Comparison of ENCODE assay signal across 27 cellular contexts in the genomic region with DNA sequence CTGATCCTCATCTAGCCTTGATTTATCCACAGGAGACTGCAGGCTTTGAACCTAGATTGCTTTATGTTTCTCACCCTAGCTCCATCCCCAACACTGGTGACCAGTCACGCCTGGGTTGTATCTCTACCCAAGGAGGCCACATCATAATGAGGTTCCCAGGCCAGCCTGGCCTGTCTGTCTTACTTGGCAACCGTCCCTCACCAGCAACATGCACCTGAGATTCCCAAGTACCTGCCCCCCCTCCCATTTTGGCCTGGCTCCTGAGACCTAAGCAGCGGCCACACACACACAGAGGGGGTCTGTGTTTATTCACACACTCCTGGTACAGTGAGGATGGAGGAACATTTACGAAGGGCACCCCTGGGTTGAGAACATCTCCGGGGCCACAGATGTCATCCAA. TPM values are rescaled to one million over a fixed set of nuclear protein-coding genes. Genes with fewer than 3 reads are reported as not detected.
DNase-seq lines count a peak whose midpoint lies in the region; ATAC-seq, FAIRE-seq and TF ChIP-seq lines count a peak whose summit lies in the region.
"Had no signal": no experiment of that assay in that cellular context is flagged by ENCODE, and none has a peak within 500 bp of the region (broad histone marks: within the 10 kb centered on the region; RNA-seq: fewer than 3 reads in every experiment).

No MANE protein-coding gene starts in this region.

- DNase-seq in HepG2 (ENCODE audit: low spot score) (no peak), right lobe of liver (no peak), natural killer cell (no peak), kidney tubule cell (ENCODE audit: low spot score) (no peak), NCI-H1105 treated with DMSO at 0.1 percent for 48 hours (lab: John Stamatoyannopoulos, UW) (no peak)
- no peak for DNase-seq in activated T-helper 1 cell treated with anti-CD3 and anti-CD28 coated beads, Interleukin-12 subunit alpha, Interleukin-12 subunit beta, Interleukin-2, Interleukin-4 antibody, amounts not matched to agents 30 ng/mL and 10 ng/mL and 1 ng/mL, durations not matched to agents 14 hours and 24 hours and 36 hours (ENCODE audit: low spot score)
- DNase-seq: activated CD4-positive, alpha-beta memory T cell treated with anti-CD3 and anti-CD28 coated beads for 36 hours; activated CD4-positive, CD25-positive, alpha-beta regulatory T cell; activated naive CD4-positive, alpha-beta T cell treated with Interleukin-2 at 50 U/mL for 16 hours; Kasumi-1; mucosa of descending colon; NCI-H1048; NCI-H2029 treated with DMSO at 0.1 percent for 48 hours; NCI-H446; NK-92 treated with Interleukin-12 subunit alpha and Interleukin-12 subunit beta, amount 100 ng/mL, for 24 hours; Peyer's patch; SJCRH30; testis had no signal

- no peak overlapping the region for H3K27ac Mint-ChIP-seq in activated T-helper 1 cell treated with anti-CD3 and anti-CD28 coated beads, Interleukin-12 subunit alpha, Interleukin-12 subunit beta, Interleukin-2, Interleukin-4 antibody, amounts not matched to agents 30 ng/mL and 10 ng/mL and 1 ng/mL, durations not matched to agents 14 hours and 24 hours and 36 hours
- H3K27ac Mint-ChIP-seq in natural killer cell, result no peak overlapping the region
- H3K27ac Mint-ChIP-seq: activated CD4-positive, alpha-beta memory T cell treated with anti-CD3 and anti-CD28 coated beads for 36 hours had no signal

- H3K27me3 ChIP-seq in HepG2 (ENCODE audit: control insufficient read depth in 1 of 2, insufficient read depth in 2 of 2, low read length in 2 of 2) (peaks cover 3 to 27% of the 10 kb centered on the region in 2 experiments), right lobe of liver (no peaks in the 10 kb centered on the region)
- H3K27me3 ChIP-seq: pancreas, SJCRH30, testis had no signal

- H4K20me1 ChIP-seq in HepG2 (ENCODE audit: insufficient read depth, low read length), result peaks cover 12% of the 10 kb centered on the region; the same call in 1 of the 2 replicates

- H3K4me3 ChIP-seq in HepG2 (replicated peaks in 1 of 3; ENCODE audit: insufficient read depth in 1 of 3, low read depth in 2 of 3, low read length in 3 of 3), result no peak overlapping the region
- no peak overlapping the region for H3K4me3 ChIP-seq in right lobe of liver
- H3K4me3 ChIP-seq: HAP-1, mucosa of descending colon, SJCRH30, testis had no signal

- peak overlapping the region; percentile 21 for H3K4me3 Mint-ChIP-seq in activated T-helper 1 cell treated with anti-CD3 and anti-CD28 coated beads, Interleukin-12 subunit alpha, Interleukin-12 subunit beta, Interleukin-2, Interleukin-4 antibody, amounts not matched to agents 30 ng/mL and 10 ng/mL and 1 ng/mL, durations not matched to agents 14 hours and 24 hours and 36 hours
- H3K4me3 Mint-ChIP-seq in natural killer cell, result peak overlapping the region; percentile 78
- H3K4me3 Mint-ChIP-seq: activated CD4-positive, alpha-beta memory T cell treated with anti-CD3 and anti-CD28 coated beads for 36 hours had no signal

- peaks cover 30% of the 10 kb centered on the region for H3K4me1 Mint-ChIP-seq in activated T-helper 1 cell treated with anti-CD3 and anti-CD28 coated beads, Interleukin-12 subunit alpha, Interleukin-12 subunit beta, Interleukin-2, Interleukin-4 antibody, amounts not matched to agents 30 ng/mL and 10 ng/mL and 1 ng/mL, durations not matched to agents 14 hours and 24 hours and 36 hours (ENCODE audit: low read depth)
- H3K4me1 Mint-ChIP-seq in natural killer cell, result peaks cover 18 to 28% of the 10 kb centered on the region in 2 donors

- no peak for FAIRE-seq in HepG2 (lab: Jason Lieb, UNC)
- FAIRE-seq: colon, endometrium, HTR-8/SVneo, pancreas had no signal

- peaks cover 1% of the 10 kb centered on the region for H3K79me2 ChIP-seq in HepG2 (ENCODE audit: insufficient read depth, low read length)

- in situ Hi-C loops in HepG2 (cut with HindIII; ENCODE audit: extremely low pct_ligation_motif_present, low pct_unique_long_range_greater_than_20kb), result no loop called here

- intact Hi-C loops in HepG2 (cut with micrococcal nuclease; ENCODE audit: unreplicated experiment) (no loop called here), right lobe of liver (cut with DNase I) (no loop called here), natural killer cell (cut with micrococcal nuclease) (no loop called here)
- intact Hi-C loops in activated T-helper 1 cell treated with anti-CD3 and anti-CD28 coated beads, Interleukin-12 subunit alpha, Interleukin-12 subunit beta, Interleukin-2, Interleukin-4 antibody, amounts not matched to agents 30 ng/mL and 10 ng/mL and 1 ng/mL, durations not matched to agents 14 hours and 24 hours and 36 hours (cut with micrococcal nuclease), result no loop called here

- POLR2A ChIA-PET in HepG2 (lab: Yijun Ruan, JAX), result no interaction called here

- TF ChIP-seq EP300 in HepG2 (IDR thresholded peaks at IDR 0.05; ENCODE audit: low read depth in 2 of 2, low read length in 2 of 2) (no peak), HepG2 (CRISPR knock-in tag; IDR thresholded peaks at IDR 0.05; ENCODE audit: borderline replicate concordance) (no peak)

- H3K9me3 ChIP-seq in HepG2 (ENCODE audit: low read length) (no peaks in the 10 kb centered on the region), right lobe of liver (no peaks in the 10 kb centered on the region)
- H3K9me3 ChIP-seq: HAP-1, mucosa of descending colon, pancreas, Peyer's patch, SJCRH30, testis had no signal

- no peak for TF ChIP-seq RAD21 in HepG2 (CRISPR knock-in tag; IDR thresholded peaks at IDR 0.05)

- TSS peak; percentile 41 for BruUV-seq in HepG2 (replicated peaks; lab: Mats Ljungman, UMichigan)

- H3K36me3 Mint-ChIP-seq in activated T-helper 1 cell treated with anti-CD3 and anti-CD28 coated beads, Interleukin-12 subunit alpha, Interleukin-12 subunit beta, Interleukin-2, Interleukin-4 antibody, amounts not matched to agents 30 ng/mL and 10 ng/mL and 1 ng/mL, durations not matched to agents 14 hours and 24 hours and 36 hours (ENCODE audit: low read depth), result peaks cover 8% of the 10 kb centered on the region
- H3K36me3 Mint-ChIP-seq in natural killer cell, result no peaks in the 10 kb centered on the region

- TF ChIP-seq POLR2A in HepG2 (IDR thresholded peaks at IDR 0.05; ENCODE audit: insufficient read depth in 1 of 2, low read depth in 2 of 2, low read length in 2 of 2), result no peak
- no peak for TF ChIP-seq POLR2A in right lobe of liver (IDR thresholded peaks at IDR 0.05)

- H2AFZ ChIP-seq in HepG2 (ENCODE audit: low read length), result no peak overlapping the region

- no peak overlapping the region for H3K9ac ChIP-seq in HepG2 (ENCODE audit: insufficient read depth, low read depth, low read length)

- 0 out of 5 replicates have a peak, but pooled peaks cover 0 to 1% of the 10 kb centered on the region in 2 experiments for H3K36me3 ChIP-seq in HepG2 (replicated peaks in 1 of 2; ENCODE audit: control insufficient read depth in 1 of 2, insufficient read depth in 2 of 2, low read length in 2 of 2)
- no peaks in the 10 kb centered on the region for H3K36me3 ChIP-seq in right lobe of liver
- H3K36me3 ChIP-seq: HAP-1, pancreas, Peyer's patch, SJCRH30 had no signal

- no peak for TF ChIP-seq CTCF in HepG2 (CRISPR knock-in tag; IDR thresholded peaks at IDR 0.05)
- TF ChIP-seq CTCF in right lobe of liver (IDR thresholded peaks at IDR 0.05), result no peak
- no peak for TF ChIP-seq CTCF in natural killer cell (IDR thresholded peaks at IDR 0.05)

- ATAC-seq in HepG2 (no peak), right lobe of liver (no peak), natural killer cell (no peak), GM18858 (IDR thresholded peaks at IDR 0.05; ENCODE audit: unreplicated experiment) (no peak), HG02885 (IDR thresholded peaks at IDR 0.05; ENCODE audit: poor library complexity, unreplicated experiment) (no peak)
- ATAC-seq: pancreas had no signal

- WGBS in HepG2 (ENCODE audit: low lambda C conversion rate), result 85% methylated on average over 4 of the region's 5 CpGs
- WGBS in right lobe of liver (ENCODE audit: insufficient coverage, low coverage, low lambda C conversion rate, missing lambda C conversion rate), result 95% methylated on average over 4 of the region's 5 CpGs

- no peaks in the 10 kb centered on the region for H3K9me3 Mint-ChIP-seq in activated T-helper 1 cell treated with anti-CD3 and anti-CD28 coated beads, Interleukin-12 subunit alpha, Interleukin-12 subunit beta, Interleukin-2, Interleukin-4 antibody, amounts not matched to agents 30 ng/mL and 10 ng/mL and 1 ng/mL, durations not matched to agents 14 hours and 24 hours and 36 hours
- H3K9me3 Mint-ChIP-seq in natural killer cell, result no peaks in the 10 kb centered on the region
- H3K9me3 Mint-ChIP-seq: activated CD4-positive, alpha-beta memory T cell treated with anti-CD3 and anti-CD28 coated beads for 36 hours had no signal

- H3K4me1 ChIP-seq in HepG2 (ENCODE audit: insufficient read depth, low read length) (peaks cover 24% of the 10 kb centered on the region), right lobe of liver (peaks cover 0 to 19% (median 0%) of the 10 kb centered on the region in 4 donors)
- H3K4me1 ChIP-seq: pancreas had no signal

- CTCF ChIA-PET in HepG2 (lab: Yijun Ruan, JAX; ENCODE audit: low intra/inter-chr PET ratio, low total read pairs), result no interaction called here

- no peak overlapping the region for H3K4me2 ChIP-seq in HepG2 (ENCODE audit: low read depth, low read length)

- H3K27ac ChIP-seq in HepG2 (ENCODE audit: extremely low read length, insufficient read depth, low read length), result no peak overlapping the region
- no peak overlapping the region for H3K27ac ChIP-seq in right lobe of liver
- H3K27ac ChIP-seq: pancreas, Peyer's patch, SJCRH30, testis had no signal

- peaks cover 34% of the 10 kb centered on the region for H3K27me3 Mint-ChIP-seq in activated T-helper 1 cell treated with anti-CD3 and anti-CD28 coated beads, Interleukin-12 subunit alpha, Interleukin-12 subunit beta, Interleukin-2, Interleukin-4 antibody, amounts not matched to agents 30 ng/mL and 10 ng/mL and 1 ng/mL, durations not matched to agents 14 hours and 24 hours and 36 hours (ENCODE audit: insufficient read depth)
- peaks cover 0 to 13% of the 10 kb centered on the region in 2 donors for H3K27me3 Mint-ChIP-seq in natural killer cell (ENCODE audit: low read depth in 2 of 2)

RNA-seq across cellular contexts. Expression of a gene that starts 2.4 kb away (rescaled TPM):
- total RNA-seq in HepG2 (2016; rRNA removed; fragmentation: Illumina TruSeq; extraction: Trizol) (0.27 TPM in 1 of 2 replicates, not detected in the other), right lobe of liver (under 1 TPM in 3 of 6 experiments, not detected in 3; 0.21 to 0.42 (median 0.24) TPM), natural killer cell (under 1 TPM in 2 of 3 donors, not detected in 1; 0.71 to 0.82 TPM)
- total RNA-seq in HepG2 (2016; cell fraction: cytosol; rRNA removed; fragmentation: Illumina TruSeq; extraction: Trizol; ENCODE audit: low read depth), result not detected in 2 replicates
- 0.09 and 0.27 TPM in 2 replicates for total RNA-seq in HepG2 (2016; cell fraction: insoluble cytoplasmic fraction; rRNA removed; fragmentation: Illumina TruSeq; extraction: Trizol)
- 0.34 and 0.72 TPM in 2 replicates for total RNA-seq in HepG2 (2016; cell fraction: membrane; rRNA removed; fragmentation: Illumina TruSeq; extraction: Trizol)
- total RNA-seq in HepG2 (2016; cell fraction: nucleus; rRNA removed; fragmentation: Illumina TruSeq; extraction: Trizol), result not detected in 2 replicates
- polyA plus RNA-seq in HepG2 (2011; rRNA removed), result 0.04 and 0.12 TPM in 2 replicates
- polyA plus RNA-seq in HepG2 (2011; cell fraction: cytosol; rRNA removed), result 0.07 and 0.08 TPM in 2 replicates
- 0.09 and 0.16 TPM in 2 replicates for polyA plus RNA-seq in HepG2 (2011; cell fraction: nucleus; rRNA removed)
- not detected in 2 replicates for polyA plus RNA-seq in HepG2 (2012)
- 0.95 and 1.1 TPM in 2 replicates for polyA plus RNA-seq in HepG2 (2016; cell fraction: cytosol; fragmentation: Illumina TruSeq; extraction: Trizol; ENCODE audit: low read depth)
- not detected in 2 replicates for polyA plus RNA-seq in HepG2 (2016; cell fraction: insoluble cytoplasmic fraction; fragmentation: Illumina TruSeq; extraction: Trizol; ENCODE audit: low read depth)
- 1.00 and 1.2 TPM in 2 replicates for polyA plus RNA-seq in HepG2 (2016; cell fraction: membrane; fragmentation: Illumina TruSeq; extraction: Trizol; ENCODE audit: low read depth)
- polyA plus RNA-seq in HepG2 (2016; cell fraction: nucleus; fragmentation: Illumina TruSeq; extraction: Trizol; ENCODE audit: insufficient read depth, low read depth), result 0.46 and 0.47 TPM in 2 replicates
- polyA minus RNA-seq in HepG2 (2011; rRNA and poly(A)+ RNA removed; ENCODE audit: low replicate concordance), result 7.5 TPM in 1 of 2 replicates, not detected in the other
- polyA minus RNA-seq in HepG2 (2011; cell fraction: cytosol; rRNA and poly(A)+ RNA removed), result 0.44 TPM in 1 of 2 replicates, not detected in the other
- not detected in 2 replicates for polyA minus RNA-seq in HepG2 (2011; cell fraction: nucleus; rRNA and poly(A)+ RNA removed)
- 0.15 and 0.52 TPM in 2 replicates for total RNA-seq in activated T-helper 1 cell treated with anti-CD3 and anti-CD28 coated beads, Interleukin-12 subunit alpha, Interleukin-12 subunit beta, Interleukin-2, Interleukin-4 antibody, amounts not matched to agents 30 ng/mL and 10 ng/mL and 1 ng/mL, durations not matched to agents 14 hours and 24 hours and 36 hours
- total RNA-seq: Peyer's patch had no signal

RNA-seq across cellular contexts. Expression of a gene that starts 9.5 kb away (rescaled TPM):
- total RNA-seq in HepG2 (2016; rRNA removed; fragmentation: Illumina TruSeq; extraction: Trizol) (13.1 and 16.4 TPM in 2 replicates), right lobe of liver (10 to 100 TPM in 2 of 6 experiments, 1 to 10 TPM in 4; 4.9 to 19.4 (median 7.1) TPM), natural killer cell (under 1 TPM; 0.73 to 0.80 (median 0.79) TPM)
- total RNA-seq in HepG2 (2016; cell fraction: cytosol; rRNA removed; fragmentation: Illumina TruSeq; extraction: Trizol; ENCODE audit: low read depth), result 3.9 and 4.5 TPM in 2 replicates
- total RNA-seq in HepG2 (2016; cell fraction: insoluble cytoplasmic fraction; rRNA removed; fragmentation: Illumina TruSeq; extraction: Trizol), result 14.7 and 16.4 TPM in 2 replicates
- total RNA-seq in HepG2 (2016; cell fraction: membrane; rRNA removed; fragmentation: Illumina TruSeq; extraction: Trizol), result 7.3 and 8.6 TPM in 2 replicates
- 6.3 and 6.6 TPM in 2 replicates for total RNA-seq in HepG2 (2016; cell fraction: nucleus; rRNA removed; fragmentation: Illumina TruSeq; extraction: Trizol)
- polyA plus RNA-seq in HepG2 (2011; rRNA removed), result 14.6 and 15.8 TPM in 2 replicates
- polyA plus RNA-seq in HepG2 (2011; cell fraction: cytosol; rRNA removed), result 21.1 and 28.9 TPM in 2 replicates
- polyA plus RNA-seq in HepG2 (2011; cell fraction: nucleus; rRNA removed), result 9.1 and 9.2 TPM in 2 replicates
- polyA plus RNA-seq in HepG2 (2012), result 6.5 and 12.4 TPM in 2 replicates
- 4.8 and 4.9 TPM in 2 replicates for polyA plus RNA-seq in HepG2 (2016; cell fraction: cytosol; fragmentation: Illumina TruSeq; extraction: Trizol; ENCODE audit: low read depth)
- 17.4 and 17.7 TPM in 2 replicates for polyA plus RNA-seq in HepG2 (2016; cell fraction: insoluble cytoplasmic fraction; fragmentation: Illumina TruSeq; extraction: Trizol; ENCODE audit: low read depth)
- polyA plus RNA-seq in HepG2 (2016; cell fraction: membrane; fragmentation: Illumina TruSeq; extraction: Trizol; ENCODE audit: low read depth), result 7.4 and 7.6 TPM in 2 replicates
- polyA plus RNA-seq in HepG2 (2016; cell fraction: nucleus; fragmentation: Illumina TruSeq; extraction: Trizol; ENCODE audit: insufficient read depth, low read depth), result 6.9 and 8.1 TPM in 2 replicates
- polyA minus RNA-seq in HepG2 (2011; rRNA and poly(A)+ RNA removed; ENCODE audit: low replicate concordance), result 33.3 and 107 TPM in 2 replicates
- polyA minus RNA-seq in HepG2 (2011; cell fraction: cytosol; rRNA and poly(A)+ RNA removed), result 4.6 and 4.7 TPM in 2 replicates
- 7.3 and 9.4 TPM in 2 replicates for polyA minus RNA-seq in HepG2 (2011; cell fraction: nucleus; rRNA and poly(A)+ RNA removed)
- 13.5 and 15.2 TPM in 2 replicates for total RNA-seq in activated T-helper 1 cell treated with anti-CD3 and anti-CD28 coated beads, Interleukin-12 subunit alpha, Interleukin-12 subunit beta, Interleukin-2, Interleukin-4 antibody, amounts not matched to agents 30 ng/mL and 10 ng/mL and 1 ng/mL, durations not matched to agents 14 hours and 24 hours and 36 hours

RNA-seq across cellular contexts. Expression of a gene that starts 10.2 kb away (rescaled TPM):
- total RNA-seq in HepG2 (2016; rRNA removed; fragmentation: Illumina TruSeq; extraction: Trizol), result 28.8 and 46.6 TPM in 2 replicates
- 47.3 and 56.1 TPM in 2 replicates for total RNA-seq in HepG2 (2016; cell fraction: cytosol; rRNA removed; fragmentation: Illumina TruSeq; extraction: Trizol; ENCODE audit: low read depth)
- 27.8 and 43.4 TPM in 2 replicates for total RNA-seq in HepG2 (2016; cell fraction: insoluble cytoplasmic fraction; rRNA removed; fragmentation: Illumina TruSeq; extraction: Trizol)
- 51.4 and 62.8 TPM in 2 replicates for total RNA-seq in HepG2 (2016; cell fraction: membrane; rRNA removed; fragmentation: Illumina TruSeq; extraction: Trizol)
- 46.0 and 52.3 TPM in 2 replicates for total RNA-seq in HepG2 (2016; cell fraction: nucleus; rRNA removed; fragmentation: Illumina TruSeq; extraction: Trizol)
- 57.1 and 63.2 TPM in 2 replicates for polyA plus RNA-seq in HepG2 (2011; rRNA removed)
- polyA plus RNA-seq in HepG2 (2011; cell fraction: cytosol; rRNA removed), result 74.6 and 81.8 TPM in 2 replicates
- 94.7 and 101 TPM in 2 replicates for polyA plus RNA-seq in HepG2 (2011; cell fraction: nucleus; rRNA removed)
- polyA plus RNA-seq in HepG2 (2012), result 43.5 and 53.9 TPM in 2 replicates
- 72.7 and 85.7 TPM in 2 replicates for polyA plus RNA-seq in HepG2 (2016; cell fraction: cytosol; fragmentation: Illumina TruSeq; extraction: Trizol; ENCODE audit: low read depth)
- 39.8 and 50.9 TPM in 2 replicates for polyA plus RNA-seq in HepG2 (2016; cell fraction: insoluble cytoplasmic fraction; fragmentation: Illumina TruSeq; extraction: Trizol; ENCODE audit: low read depth)
- polyA plus RNA-seq in HepG2 (2016; cell fraction: membrane; fragmentation: Illumina TruSeq; extraction: Trizol; ENCODE audit: low read depth), result 95.5 and 96.4 TPM in 2 replicates
- 113 and 119 TPM in 2 replicates for polyA plus RNA-seq in HepG2 (2016; cell fraction: nucleus; fragmentation: Illumina TruSeq; extraction: Trizol; ENCODE audit: insufficient read depth, low read depth)
- 275 and 712 TPM in 2 replicates for polyA minus RNA-seq in HepG2 (2011; rRNA and poly(A)+ RNA removed; ENCODE audit: low replicate concordance)
- polyA minus RNA-seq in HepG2 (2011; cell fraction: cytosol; rRNA and poly(A)+ RNA removed), result 45.2 and 48.1 TPM in 2 replicates
- polyA minus RNA-seq in HepG2 (2011; cell fraction: nucleus; rRNA and poly(A)+ RNA removed), result 80.9 and 81.0 TPM in 2 replicates
- 100 to 1,000 TPM in 2 of 6 experiments, 10 to 100 TPM in 4; 29.3 to 130 (median 35.5) TPM for total RNA-seq in right lobe of liver
- total RNA-seq in activated T-helper 1 cell treated with anti-CD3 and anti-CD28 coated beads, Interleukin-12 subunit alpha, Interleukin-12 subunit beta, Interleukin-2, Interleukin-4 antibody, amounts not matched to agents 30 ng/mL and 10 ng/mL and 1 ng/mL, durations not matched to agents 14 hours and 24 hours and 36 hours, result 86.7 and 89.3 TPM in 2 replicates
- total RNA-seq in natural killer cell, result 10 to 100 TPM; 18.4 to 21.8 (median 20.4) TPM

RNA-seq across cellular contexts. Expression of a gene that starts 16.9 kb away (rescaled TPM):
- total RNA-seq in HepG2 (2016; rRNA removed; fragmentation: Illumina TruSeq; extraction: Trizol) (not detected in 2 replicates), right lobe of liver (not detected), natural killer cell (not detected)
- not detected in 2 replicates for total RNA-seq in HepG2 (2016; cell fraction: cytosol; rRNA removed; fragmentation: Illumina TruSeq; extraction: Trizol; ENCODE audit: low read depth)
- not detected in 2 replicates for total RNA-seq in HepG2 (2016; cell fraction: insoluble cytoplasmic fraction; rRNA removed; fragmentation: Illumina TruSeq; extraction: Trizol)
- total RNA-seq in HepG2 (2016; cell fraction: membrane; rRNA removed; fragmentation: Illumina TruSeq; extraction: Trizol), result not detected in 2 replicates
- total RNA-seq in HepG2 (2016; cell fraction: nucleus; rRNA removed; fragmentation: Illumina TruSeq; extraction: Trizol), result not detected in 2 replicates
- 0.03 TPM in 1 of 2 replicates, not detected in the other for polyA plus RNA-seq in HepG2 (2011; rRNA removed)
- not detected in 2 replicates for polyA plus RNA-seq in HepG2 (2011; cell fraction: cytosol; rRNA removed)
- 0.10 and 0.16 TPM in 2 replicates for polyA plus RNA-seq in HepG2 (2011; cell fraction: nucleus; rRNA removed)
- not detected in 2 replicates for polyA plus RNA-seq in HepG2 (2012)
- not detected in 2 replicates for polyA plus RNA-seq in HepG2 (2016; cell fraction: cytosol; fragmentation: Illumina TruSeq; extraction: Trizol; ENCODE audit: low read depth)
- polyA plus RNA-seq in HepG2 (2016; cell fraction: insoluble cytoplasmic fraction; fragmentation: Illumina TruSeq; extraction: Trizol; ENCODE audit: low read depth), result not detected in 2 replicates
- polyA plus RNA-seq in HepG2 (2016; cell fraction: membrane; fragmentation: Illumina TruSeq; extraction: Trizol; ENCODE audit: low read depth), result not detected in 2 replicates
- polyA plus RNA-seq in HepG2 (2016; cell fraction: nucleus; fragmentation: Illumina TruSeq; extraction: Trizol; ENCODE audit: insufficient read depth, low read depth), result not detected in 2 replicates
- polyA minus RNA-seq in HepG2 (2011; rRNA and poly(A)+ RNA removed; ENCODE audit: low replicate concordance), result 0.14 TPM in 1 of 2 replicates, not detected in the other
- not detected in 2 replicates for polyA minus RNA-seq in HepG2 (2011; cell fraction: cytosol; rRNA and poly(A)+ RNA removed)
- polyA minus RNA-seq in HepG2 (2011; cell fraction: nucleus; rRNA and poly(A)+ RNA removed), result not detected in 2 replicates
- total RNA-seq in activated T-helper 1 cell treated with anti-CD3 and anti-CD28 coated beads, Interleukin-12 subunit alpha, Interleukin-12 subunit beta, Interleukin-2, Interleukin-4 antibody, amounts not matched to agents 30 ng/mL and 10 ng/mL and 1 ng/mL, durations not matched to agents 14 hours and 24 hours and 36 hours, result not detected in 2 replicates
- total RNA-seq: activated CD4-positive, alpha-beta memory T cell treated with anti-CD3 and anti-CD28 coated beads for 36 hours; left lobe of liver; Peyer's patch; SJCRH30; T-helper 2 cell treated with Interferon-gamma antibody and Interleukin-4, amounts not matched to agents 100 ng/mL and 5 ng/mL, for 36 hours had no signal

RNA-seq across cellular contexts. Expression of a gene that starts 29.5 kb away (rescaled TPM):
- total RNA-seq in HepG2 (2016; rRNA removed; fragmentation: Illumina TruSeq; extraction: Trizol), result 0.04 TPM in 1 of 2 replicates, not detected in the other
- not detected in 2 replicates for total RNA-seq in HepG2 (2016; cell fraction: cytosol; rRNA removed; fragmentation: Illumina TruSeq; extraction: Trizol; ENCODE audit: low read depth)
- total RNA-seq in HepG2 (2016; cell fraction: insoluble cytoplasmic fraction; rRNA removed; fragmentation: Illumina TruSeq; extraction: Trizol), result 0.06 TPM in 1 of 2 replicates, not detected in the other
- total RNA-seq in HepG2 (2016; cell fraction: membrane; rRNA removed; fragmentation: Illumina TruSeq; extraction: Trizol), result not detected in 2 replicates
- total RNA-seq in HepG2 (2016; cell fraction: nucleus; rRNA removed; fragmentation: Illumina TruSeq; extraction: Trizol), result 0.25 TPM in 1 of 2 replicates, not detected in the other
- polyA plus RNA-seq in HepG2 (2011; rRNA removed), result 0.03 and 0.04 TPM in 2 replicates
- not detected in 2 replicates for polyA plus RNA-seq in HepG2 (2011; cell fraction: cytosol; rRNA removed)
- polyA plus RNA-seq in HepG2 (2011; cell fraction: nucleus; rRNA removed), result 0.26 and 0.50 TPM in 2 replicates
- polyA plus RNA-seq in HepG2 (2012), result 0.13 TPM in 1 of 2 replicates, not detected in the other
- not detected in 2 replicates for polyA plus RNA-seq in HepG2 (2016; cell fraction: cytosol; fragmentation: Illumina TruSeq; extraction: Trizol; ENCODE audit: low read depth)
- 0.07 TPM in 1 of 2 replicates, not detected in the other for polyA plus RNA-seq in HepG2 (2016; cell fraction: insoluble cytoplasmic fraction; fragmentation: Illumina TruSeq; extraction: Trizol; ENCODE audit: low read depth)
- not detected in 2 replicates for polyA plus RNA-seq in HepG2 (2016; cell fraction: membrane; fragmentation: Illumina TruSeq; extraction: Trizol; ENCODE audit: low read depth)
- 0.18 and 0.64 TPM in 2 replicates for polyA plus RNA-seq in HepG2 (2016; cell fraction: nucleus; fragmentation: Illumina TruSeq; extraction: Trizol; ENCODE audit: insufficient read depth, low read depth)
- 0.48 and 0.87 TPM in 2 replicates for polyA minus RNA-seq in HepG2 (2011; rRNA and poly(A)+ RNA removed; ENCODE audit: low replicate concordance)
- polyA minus RNA-seq in HepG2 (2011; cell fraction: cytosol; rRNA and poly(A)+ RNA removed), result not detected in 2 replicates
- polyA minus RNA-seq in HepG2 (2011; cell fraction: nucleus; rRNA and poly(A)+ RNA removed), result not detected in 2 replicates
- total RNA-seq in right lobe of liver, result under 1 TPM in 3 of 6 experiments, not detected in 3; 0.21 to 0.59 (median 0.25) TPM
- total RNA-seq in activated T-helper 1 cell treated with anti-CD3 and anti-CD28 coated beads, Interleukin-12 subunit alpha, Interleukin-12 subunit beta, Interleukin-2, Interleukin-4 antibody, amounts not matched to agents 30 ng/mL and 10 ng/mL and 1 ng/mL, durations not matched to agents 14 hours and 24 hours and 36 hours, result not detected in 2 replicates
- total RNA-seq in natural killer cell, result under 1 TPM in 2 of 3 donors, not detected in 1; 0.14 to 0.23 TPM
- total RNA-seq: activated CD4-positive, alpha-beta memory T cell treated with anti-CD3 and anti-CD28 coated beads for 36 hours; T-helper 2 cell treated with Interferon-gamma antibody and Interleukin-4, amounts not matched to agents 100 ng/mL and 5 ng/mL, for 36 hours had no signal
